Comparison of ENCODE assay signal across 8 cellular contexts in genomic region chr7:17233643-17234397, GRCh38.
A peak's percentile ranks its signal among the peaks of the same experiment; 100 is the strongest.
DNase-seq lines count a peak whose midpoint lies in the region; ATAC-seq and TF ChIP-seq lines count a peak whose summit lies in the region.

No MANE protein-coding gene starts in this region.

- H3K4me3 ChIP-seq in RWPE2 (ENCODE audit: severe bottlenecking) (no peak overlapping the region), gastrocnemius medialis (no peak overlapping the region)

- H3K27me3 ChIP-seq in RWPE2 (ENCODE audit: insufficient read depth, poor library complexity, severe bottlenecking): no peaks in the 10 kb centered on the region
- no peaks in the 10 kb centered on the region for H3K27me3 ChIP-seq in gastrocnemius medialis

- H3K4me1 ChIP-seq in RWPE2 (ENCODE audit: insufficient read depth, poor library complexity, severe bottlenecking) (peaks cover 19% of the 10 kb centered on the region), gastrocnemius medialis (no peaks in the 10 kb centered on the region)

- peak overlapping the region; percentile 95 to 97 for H3K27ac Mint-ChIP-seq in activated naive CD4-positive, alpha-beta T cell treated with anti-CD3 and anti-CD28 coated beads, Interleukin-2, amount 50 U/mL, for 72 hours

- in situ Hi-C loops in gastrocnemius medialis (cut with MboI; ENCODE audit: low sequenced_read_pairs in 4 of 4): no loop called here

- H3K9me3 ChIP-seq in RWPE2 (ENCODE audit: severe bottlenecking): no peaks in the 10 kb centered on the region
- H3K9me3 ChIP-seq in gastrocnemius medialis: no peaks in the 10 kb centered on the region

- TF ChIP-seq CTCF in RWPE2 (IDR thresholded peaks at IDR 0.05; ENCODE audit: poor library complexity, severe bottlenecking) (no peak), gastrocnemius medialis (IDR thresholded peaks at IDR 0.05 in 4 of 5, conservative IDR thresholded peaks at IDR 0.05 in 1 of 5) (no peak)

- DNase-seq in RWPE2 (ENCODE audit: low spot score): no peak
- peak in 1 of 2 donors; percentile 27 for DNase-seq in activated naive CD4-positive, alpha-beta T cell treated with anti-CD3 and anti-CD28 coated beads, Interleukin-2, amount 50 U/mL, for 72 hours (ENCODE audit: low spot score in 2 of 2)
- peak; percentile 48 for DNase-seq in myocyte (ENCODE audit: low read depth)
- no peak for DNase-seq in ureter (ENCODE audit: low spot score)
- no peak for DNase-seq in NCI-H526 (lab: John Stamatoyannopoulos, UW)
- no peak for DNase-seq in gastrocnemius medialis

- H3K36me3 Mint-ChIP-seq in activated naive CD4-positive, alpha-beta T cell treated with anti-CD3 and anti-CD28 coated beads, Interleukin-2, amount 50 U/mL, for 72 hours: peaks cover 6 to 37% of the 10 kb centered on the region in 2 donors

- intact Hi-C loops in gastrocnemius medialis (cut with DNase I; ENCODE audit: low total_unique reads): no loop called here

- H3K27ac ChIP-seq in RWPE2 (ENCODE audit: poor library complexity, severe bottlenecking): peak overlapping the region; percentile 42
- H3K27ac ChIP-seq in gastrocnemius medialis: no peak overlapping the region

- TF ChIP-seq POLR2A in gastrocnemius medialis (IDR thresholded peaks at IDR 0.05): no peak

- no peaks in the 10 kb centered on the region for H3K36me3 ChIP-seq in RWPE2 (ENCODE audit: low read depth)
- no peaks in the 10 kb centered on the region for H3K36me3 ChIP-seq in gastrocnemius medialis

- H3K9me3 Mint-ChIP-seq in activated naive CD4-positive, alpha-beta T cell treated with anti-CD3 and anti-CD28 coated beads, Interleukin-2, amount 50 U/mL, for 72 hours: peaks cover 11 to 27% of the 10 kb centered on the region in 2 donors

- ATAC-seq in GM18519 (IDR thresholded peaks at IDR 0.05; ENCODE audit: low FRiP score, unreplicated experiment) (peak; percentile 7), HG02885 (IDR thresholded peaks at IDR 0.05; ENCODE audit: poor library complexity, unreplicated experiment) (peak; percentile 56), RWPE2 (ENCODE audit: low read depth) (peak; percentile 14; the same call in 1 of the 3 replicates), gastrocnemius medialis (no peak)
- peak; percentile 36 to 60 for ATAC-seq in activated naive CD4-positive, alpha-beta T cell treated with anti-CD3 and anti-CD28 coated beads, Interleukin-2, amount 50 U/mL, for 72 hours

Comparison
In these comparisons a context has a peak if more than half of its experiments do, and no peak if none do; other contexts are left out.
1. ATAC-seq: peak in GM18519 (single experiment), HG02885 (single experiment), RWPE2 (single experiment) and activated naive CD4-positive, alpha-beta T cell treated with anti-CD3 and anti-CD28 coated beads, Interleukin-2, amount 50 U/mL, for 72 hours (2 of 2); none in gastrocnemius medialis (0 of 2).